In genomic region chr4:1443688-1444172, GRCh38 we compare ENCODE assay signal across 18 cellular contexts. TPM values are rescaled to one million over a fixed set of nuclear protein-coding genes. Genes with fewer than 3 reads are reported as not detected.
"Had no signal": no experiment of that assay in that cellular context is flagged by ENCODE, and none has a peak within 500 bp of the region (broad histone marks: within the 10 kb centered on the region; RNA-seq: fewer than 3 reads in every experiment).

No MANE protein-coding gene starts in this region.

RNA-seq across cellular contexts. Expression of gene NKX1-1, which starts 37.5 kb away (rescaled TPM):
- total RNA-seq: chondrocyte, colonic mucosa, dermis microvascular lymphatic vessel endothelial cell, endodermal cell, esophagus mucosa, esophagus squamous epithelium, gastrocnemius medialis, glomerular endothelial cell, heart right ventricle, kidney, left colon, left lung, left ventricle myocardium superior, lower leg skin, lower lobe of right lung, mammary epithelial cell, mononuclear cell, mucosa of gallbladder had no signal
- polyA plus RNA-seq: heart right ventricle, mammary epithelial cell had no signal
